Comparison of ENCODE assay signal across 13 cellular contexts in genomic region chr5:55997742-55998351, GRCh38. TPM values are rescaled to one million over a fixed set of nuclear protein-coding genes. Genes with fewer than 3 reads are reported as not detected.
A peak's percentile ranks its signal among the peaks of the same experiment; 100 is the strongest.
DNase-seq lines count a peak whose midpoint lies in the region; ATAC-seq, FAIRE-seq and TF ChIP-seq lines count a peak whose summit lies in the region.
"Had no signal": no experiment of that assay in that cellular context is flagged by ENCODE, and none has a peak within 500 bp of the region (broad histone marks: within the 10 kb centered on the region; RNA-seq: fewer than 3 reads in every experiment).

No MANE protein-coding gene starts in this region.

- H3K4me3 ChIP-seq in HEK293 (ENCODE audit: low read depth, low read length) (no peak overlapping the region), keratinocyte (ENCODE audit: control insufficient read depth in 2 of 3, extremely low read depth in 1 of 3, insufficient read depth in 2 of 3, low read depth in 1 of 3, low read length in 3 of 3) (no peak overlapping the region)
- H3K4me3 ChIP-seq: skin epidermis had no signal

- POLR2A ChIA-PET in CD4-positive, alpha-beta T cell (lab: Charles Lee): interaction anchor here (1.1 to 8.1 kb wide), 3 partner anchors 9 to 61 kb away, joined by 3 to 114 read pairs (median 5); no protein-coding TSS in a partner anchor
- POLR2A ChIA-PET in HEK293 (lab: Yijun Ruan, JAX): no interaction called here

- no peaks in the 10 kb centered on the region for H3K9me3 ChIP-seq in CD4-positive, alpha-beta T cell (ENCODE audit: control insufficient read depth, low read length)
- H3K9me3 ChIP-seq in HEK293 (ENCODE audit: control insufficient read depth, insufficient read depth, low read depth, low read length) (no peaks in the 10 kb centered on the region), keratinocyte (ENCODE audit: control insufficient read depth, low read depth, low read length) (no peaks in the 10 kb centered on the region)

- no peak for ATAC-seq in CD4-positive, alpha-beta T cell (ENCODE audit: poor library complexity)
- ATAC-seq: stimulated activated memory B cell treated with anti-CD40 and anti-IgM and Interleukin-4, amounts not matched to agents 10 μg/mL and 1 μg/mL and 100 μg/mL, for 72 hours had no signal

- H3K36me3 ChIP-seq in HEK293 (ENCODE audit: control insufficient read depth in 2 of 2, insufficient read depth in 1 of 2, low read length in 2 of 2): no peaks in the 10 kb centered on the region
- H3K36me3 ChIP-seq in keratinocyte (ENCODE audit: control insufficient read depth in 2 of 2, extremely low read depth in 1 of 2, insufficient read depth in 2 of 2, low read length in 2 of 2): no peaks in the 10 kb centered on the region

- CTCF ChIA-PET in CD4-positive, alpha-beta T cell (lab: Charles Lee): no interaction called here
- CTCF ChIA-PET in HEK293 (lab: Yijun Ruan, JAX): no interaction called here

- no peak overlapping the region for H3K4me2 ChIP-seq in keratinocyte (ENCODE audit: control insufficient read depth, extremely low read depth, insufficient read depth, low read depth, low read length)
- H3K4me2 ChIP-seq: KMS-11 had no signal

- H3K79me2 ChIP-seq in keratinocyte (ENCODE audit: control insufficient read depth, insufficient read depth, low read length): peaks cover 13% of the 10 kb centered on the region

- H3K27ac ChIP-seq in CD4-positive, alpha-beta T cell (ENCODE audit: low read depth, low read length): no peak overlapping the region
- H3K27ac ChIP-seq in HEK293 (ENCODE audit: extremely low read depth, low read depth, low read length): no peak overlapping the region
- H3K27ac ChIP-seq in keratinocyte (ENCODE audit: control insufficient read depth, insufficient read depth, low read length): peak overlapping the region; percentile 42
- H3K27ac ChIP-seq: KMS-11 had no signal

- intact Hi-C loops in CD4-positive, alpha-beta T cell (cut with DNase I, micrococcal nuclease): loop anchor here (5.0 to 10.0 kb wide), 3 partner anchors 69 to 1177 kb away; partner anchors contain the start of genes GPBP1 (in 2 of the 2) and MAP3K1 (in 1 of the 2)

- H3K4me1 ChIP-seq in HEK293 (ENCODE audit: control insufficient read depth, insufficient read depth, low read length) (peaks cover 6% of the 10 kb centered on the region; the same call in 1 of the 2 replicates), keratinocyte (ENCODE audit: control insufficient read depth, extremely low read depth, insufficient read depth, low read length) (peaks cover 9% of the 10 kb centered on the region)

- peaks cover 2% of the 10 kb centered on the region for H3K9me3 Mint-ChIP-seq in CD4-positive, alpha-beta T cell
- H3K9me3 Mint-ChIP-seq in activated naive CD8-positive, alpha-beta T cell (ENCODE audit: low read depth): peaks cover 5% of the 10 kb centered on the region

- dilution Hi-C loops in keratinocyte (cut with MboI; ENCODE audit: extremely low pct_ligation_motif_present, low sequenced_read_pairs): no loop called here

- no peak for DNase-seq in CD4-positive, alpha-beta T cell
- DNase-seq in keratinocyte (ENCODE audit: low read depth, low spot score) (peak; percentile 78), NCI-H526 (lab: John Stamatoyannopoulos, UW) (no peak), KG1 (lab: John Stamatoyannopoulos, UW) (no peak), NCI-H82 (lab: John Stamatoyannopoulos, UW) (no peak)
- DNase-seq: activated CD8-positive, alpha-beta memory T cell treated with anti-CD3 and anti-CD28 coated beads, Interleukin-2, amount 50 U/mL, for 48 hours; cortex of kidney; DMS79 treated with DMSO at 0.1 percent for 48 hours had no signal

- H3K4me1 Mint-ChIP-seq in CD4-positive, alpha-beta T cell (ENCODE audit: low read depth): peaks cover 32% of the 10 kb centered on the region
- peaks cover 27% of the 10 kb centered on the region for H3K4me1 Mint-ChIP-seq in activated naive CD8-positive, alpha-beta T cell (ENCODE audit: low read depth)

- H3K4me3 Mint-ChIP-seq in CD4-positive, alpha-beta T cell: peak overlapping the region; percentile 65
- peak overlapping the region; percentile 44 for H3K4me3 Mint-ChIP-seq in activated naive CD8-positive, alpha-beta T cell
- H3K4me3 Mint-ChIP-seq: stimulated activated memory B cell treated with anti-CD40 and anti-IgM and Interleukin-4, amounts not matched to agents 10 μg/mL and 1 μg/mL and 100 μg/mL, for 72 hours had no signal

- TF ChIP-seq CTCF in CD4-positive, alpha-beta T cell (IDR thresholded peaks at IDR 0.05): no peak
- TF ChIP-seq CTCF in HEK293 (tag by site-specific recombination; IDR thresholded peaks at IDR 0.05) (no peak), keratinocyte (optimal IDR thresholded peaks at IDR 0.05 in 1 of 3, IDR thresholded peaks at IDR 0.05 in 1 of 3, conservative IDR thresholded peaks at IDR 0.05 in 1 of 3; ENCODE audit: extremely low read depth in 1 of 3, insufficient read depth in 2 of 3, low read length in 3 of 3) (no peak)

- no peaks in the 10 kb centered on the region for H4K20me1 ChIP-seq in keratinocyte (ENCODE audit: control insufficient read depth, extremely low read depth, insufficient read depth, low read length)

- no peaks in the 10 kb centered on the region for H3K27me3 Mint-ChIP-seq in CD4-positive, alpha-beta T cell
- H3K27me3 Mint-ChIP-seq in activated naive CD8-positive, alpha-beta T cell: no peaks in the 10 kb centered on the region
- H3K27me3 Mint-ChIP-seq: stimulated activated memory B cell treated with anti-CD40 and anti-IgM and Interleukin-4, amounts not matched to agents 10 μg/mL and 1 μg/mL and 100 μg/mL, for 72 hours had no signal

- H3K9ac ChIP-seq in keratinocyte (ENCODE audit: control insufficient read depth, extremely low read depth, insufficient read depth, low read length): no peak overlapping the region
- H3K9ac ChIP-seq: KMS-11 had no signal

- H3K9me1 ChIP-seq in keratinocyte (ENCODE audit: control insufficient read depth, extremely low read depth, insufficient read depth, low read length): no peaks in the 10 kb centered on the region

- peaks cover 27% of the 10 kb centered on the region for H3K36me3 Mint-ChIP-seq in CD4-positive, alpha-beta T cell (ENCODE audit: low read depth)
- H3K36me3 Mint-ChIP-seq in activated naive CD8-positive, alpha-beta T cell: peaks cover 4% of the 10 kb centered on the region
- H3K36me3 Mint-ChIP-seq: stimulated activated memory B cell treated with anti-CD40 and anti-IgM and Interleukin-4, amounts not matched to agents 10 μg/mL and 1 μg/mL and 100 μg/mL, for 72 hours had no signal

- FAIRE-seq in keratinocyte (lab: Jason Lieb, UNC): peak; percentile 20

- H3K27me3 ChIP-seq in CD4-positive, alpha-beta T cell (ENCODE audit: control insufficient read depth, insufficient read depth, low read length): no peaks in the 10 kb centered on the region
- no peaks in the 10 kb centered on the region for H3K27me3 ChIP-seq in keratinocyte (ENCODE audit: control insufficient read depth, extremely low read depth, insufficient read depth, low read length)

- peak overlapping the region; percentile 94 for H3K27ac Mint-ChIP-seq in CD4-positive, alpha-beta T cell
- H3K27ac Mint-ChIP-seq in activated naive CD8-positive, alpha-beta T cell: peak overlapping the region; percentile 22
- H3K27ac Mint-ChIP-seq: stimulated activated memory B cell treated with anti-CD40 and anti-IgM and Interleukin-4, amounts not matched to agents 10 μg/mL and 1 μg/mL and 100 μg/mL, for 72 hours had no signal

- H2AFZ ChIP-seq in keratinocyte (ENCODE audit: control insufficient read depth, low read length): no peak overlapping the region

TF ChIP-seq in HEK293, 187 proteins besides CTCF, POLR2A, EP300 and RAD21:
- TF ChIP-seq, protein P1, sequence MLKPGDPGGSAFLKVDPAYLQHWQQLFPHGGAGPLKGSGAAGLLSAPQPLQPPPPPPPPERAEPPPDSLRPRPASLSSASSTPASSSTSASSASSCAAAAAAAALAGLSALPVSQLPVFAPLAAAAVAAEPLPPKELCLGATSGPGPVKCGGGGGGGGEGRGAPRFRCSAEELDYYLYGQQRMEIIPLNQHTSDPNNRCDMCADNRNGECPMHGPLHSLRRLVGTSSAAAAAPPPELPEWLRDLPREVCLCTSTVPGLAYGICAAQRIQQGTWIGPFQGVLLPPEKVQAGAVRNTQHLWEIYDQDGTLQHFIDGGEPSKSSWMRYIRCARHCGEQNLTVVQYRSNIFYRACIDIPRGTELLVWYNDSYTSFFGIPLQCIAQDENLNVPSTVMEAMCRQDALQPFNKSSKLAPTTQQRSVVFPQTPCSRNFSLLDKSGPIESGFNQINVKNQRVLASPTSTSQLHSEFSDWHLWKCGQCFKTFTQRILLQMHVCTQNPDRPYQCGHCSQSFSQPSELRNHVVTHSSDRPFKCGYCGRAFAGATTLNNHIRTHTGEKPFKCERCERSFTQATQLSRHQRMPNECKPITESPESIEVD (tag by site-specific recombination; IDR thresholded peaks at IDR 0.05): no peak
- TF ChIP-seq, protein P2, sequence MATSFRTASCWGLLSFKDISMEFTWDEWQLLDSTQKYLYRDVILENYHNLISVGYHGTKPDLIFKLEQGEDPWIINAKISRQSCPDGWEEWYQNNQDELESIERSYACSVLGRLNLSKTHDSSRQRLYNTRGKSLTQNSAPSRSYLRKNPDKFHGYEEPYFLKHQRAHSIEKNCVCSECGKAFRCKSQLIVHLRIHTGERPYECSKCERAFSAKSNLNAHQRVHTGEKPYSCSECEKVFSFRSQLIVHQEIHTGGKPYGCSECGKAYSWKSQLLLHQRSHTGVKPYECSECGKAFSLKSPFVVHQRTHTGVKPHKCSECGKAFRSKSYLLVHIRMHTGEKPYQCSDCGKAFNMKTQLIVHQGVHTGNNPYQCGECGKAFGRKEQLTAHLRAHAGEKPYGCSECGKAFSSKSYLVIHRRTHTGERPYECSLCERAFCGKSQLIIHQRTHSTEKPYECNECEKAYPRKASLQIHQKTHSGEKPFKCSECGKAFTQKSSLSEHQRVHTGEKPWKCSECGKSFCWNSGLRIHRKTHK (tag by site-specific recombination; IDR thresholded peaks at IDR 0.05): no peak
- TF ChIP-seq SP7 (tag by site-specific recombination; IDR thresholded peaks at IDR 0.05) (0 out of 2 replicates have a peak, but pooled peaks have one; percentile 21), ZNF140 (tag by site-specific recombination; IDR thresholded peaks at IDR 0.05) (no peak), ZNF571 (tag by site-specific recombination; IDR thresholded peaks at IDR 0.05) (no peak), ZNF473 (tag by site-specific recombination; IDR thresholded peaks at IDR 0.05) (no peak)

RNA-seq across cellular contexts. Expression of gene IL6ST, which starts 3.1 kb away (rescaled TPM):
- 100 to 1,000 TPM; 377 to 404 TPM for total RNA-seq in CD4-positive, alpha-beta T cell
- 33.8 to 41.3 TPM (median 36.9 TPM) in 3 replicates for polyA plus RNA-seq in keratinocyte
- 15.3 TPM for polyA plus RNA-seq in keratinocyte (2011; ENCODE audit: low read depth)
- polyA plus RNA-seq in keratinocyte (2011; cell fraction: cytosol; rRNA removed): 13.5 and 34.8 TPM in 2 replicates
- polyA plus RNA-seq in keratinocyte (2011; cell fraction: nucleus; rRNA removed): 29.0 and 39.4 TPM in 2 replicates
- 12.0 and 34.6 TPM in 2 replicates for polyA plus RNA-seq in keratinocyte (2012; ENCODE audit: low replicate concordance)
- 36.6 to 127 TPM (median 93.2 TPM) in 3 replicates for polyA minus RNA-seq in keratinocyte
- 62.5 TPM for polyA minus RNA-seq in keratinocyte (2011; cell fraction: cytosol; rRNA and poly(A)+ RNA removed)
- polyA minus RNA-seq in keratinocyte (2011; cell fraction: nucleus; rRNA and poly(A)+ RNA removed): 90.0 and 151 TPM in 2 replicates
